Comparison of ENCODE assay signal across 18 cellular contexts in genomic region chr2:213237251-213237650, GRCh38. TPM values are rescaled to one million over a fixed set of nuclear protein-coding genes. Genes with fewer than 3 reads are reported as not detected.
DNase-seq lines count a peak whose midpoint lies in the region; ATAC-seq, FAIRE-seq and TF ChIP-seq lines count a peak whose summit lies in the region.
"Had no signal": no experiment of that assay in that cellular context is flagged by ENCODE, and none has a peak within 500 bp of the region (broad histone marks: within the 10 kb centered on the region; RNA-seq: fewer than 3 reads in every experiment).

No MANE protein-coding gene starts in this region.

- H3K9me3 Mint-ChIP-seq in CD4-positive, CD25-positive, alpha-beta regulatory T cell = no peaks in the 10 kb centered on the region
- H3K9me3 Mint-ChIP-seq in CD14-positive monocyte = no peaks in the 10 kb centered on the region
- H3K9me3 Mint-ChIP-seq: activated naive CD4-positive, alpha-beta T cell treated with anti-CD3 and anti-CD28 coated beads, Interleukin-2, amount 50 U/mL, for 72 hours had no signal

- DNase-seq in CD4-positive, CD25-positive, alpha-beta regulatory T cell = no peak
- DNase-seq in GM12864 (ENCODE audit: low read depth) (no peak), fibroblast of peridontal ligament (ENCODE audit: extremely low read depth) (peak; percentile 46), CD14-positive monocyte (ENCODE audit: low spot score) (no peak), right atrium auricular region (ENCODE audit: low spot score) (no peak), DMS 273 (lab: John Stamatoyannopoulos, UW; ENCODE audit: unreplicated experiment) (no peak), D721Med (ENCODE audit: insufficient read length, low spot score) (no peak)
- DNase-seq: BE2C, mucosa of descending colon, NCI-H1105, posterior cingulate gyrus had no signal

- peaks cover 4% of the 10 kb centered on the region for H3K36me3 Mint-ChIP-seq in CD4-positive, CD25-positive, alpha-beta regulatory T cell
- H3K36me3 Mint-ChIP-seq in CD14-positive monocyte = no peaks in the 10 kb centered on the region
- H3K36me3 Mint-ChIP-seq: activated naive CD4-positive, alpha-beta T cell treated with anti-CD3 and anti-CD28 coated beads, Interleukin-2, amount 50 U/mL, for 72 hours; IgD-negative memory B cell had no signal

- H3K27ac Mint-ChIP-seq in CD4-positive, CD25-positive, alpha-beta regulatory T cell = peak overlapping the region; percentile 95 to 100 (median 96)
- no peak overlapping the region for H3K27ac Mint-ChIP-seq in CD14-positive monocyte
- H3K27ac Mint-ChIP-seq: activated naive CD4-positive, alpha-beta T cell treated with anti-CD3 and anti-CD28 coated beads, Interleukin-2, amount 50 U/mL, for 72 hours; IgD-negative memory B cell had no signal

- H3K27me3 ChIP-seq in CD4-positive, CD25-positive, alpha-beta regulatory T cell (ENCODE audit: control insufficient read depth, insufficient read depth, low read length) = no peaks in the 10 kb centered on the region
- H3K27me3 ChIP-seq in right atrium auricular region = no peaks in the 10 kb centered on the region
- H3K27me3 ChIP-seq: BE2C had no signal

- no peaks in the 10 kb centered on the region for H3K27me3 Mint-ChIP-seq in CD4-positive, CD25-positive, alpha-beta regulatory T cell
- H3K27me3 Mint-ChIP-seq in CD14-positive monocyte (ENCODE audit: low read depth in 3 of 3) = peaks cover 0 to 2% (median 0%) of the 10 kb centered on the region in 3 donors

- H3K36me3 ChIP-seq in CD4-positive, CD25-positive, alpha-beta regulatory T cell (ENCODE audit: control insufficient read depth, insufficient read depth, low read length) = no peaks in the 10 kb centered on the region
- H3K36me3 ChIP-seq in right atrium auricular region = no peaks in the 10 kb centered on the region
- H3K36me3 ChIP-seq: BE2C had no signal

- H3K4me3 ChIP-seq in CD4-positive, CD25-positive, alpha-beta regulatory T cell (ENCODE audit: low read depth, low read length) = peak overlapping the region; percentile 96
- H3K4me3 ChIP-seq in GM12864 (ENCODE audit: low read depth, low read length) (peak overlapping the region; percentile 40; the same call in 1 of the 2 replicates), right atrium auricular region (no peak overlapping the region)
- H3K4me3 ChIP-seq: mucosa of descending colon, SK-N-MC had no signal

- TF ChIP-seq CTCF in GM12864 (IDR thresholded peaks at IDR 0.05; ENCODE audit: low read depth, low read length, missing control alignments) (no peak), CD14-positive monocyte (IDR thresholded peaks at IDR 0.05) (no peak), right atrium auricular region (IDR thresholded peaks at IDR 0.05) (no peak), D721Med (IDR thresholded peaks at IDR 0.05; ENCODE audit: insufficient read depth, missing control alignments) (no peak)

- H3K4me1 Mint-ChIP-seq in CD4-positive, CD25-positive, alpha-beta regulatory T cell = peaks cover 46 to 81% (median 66%) of the 10 kb centered on the region in 4 donors
- H3K4me1 Mint-ChIP-seq in CD14-positive monocyte = peaks cover 6% of the 10 kb centered on the region

- H3K4me1 ChIP-seq in CD4-positive, CD25-positive, alpha-beta regulatory T cell (ENCODE audit: control insufficient read depth, insufficient read depth, low read length, poor library complexity, severe bottlenecking) = peaks cover 75% of the 10 kb centered on the region
- H3K4me1 ChIP-seq in right atrium auricular region = peaks cover 0 to 15% of the 10 kb centered on the region in 2 donors

- H3K4me3 Mint-ChIP-seq in CD4-positive, CD25-positive, alpha-beta regulatory T cell = peak overlapping the region; percentile 86 to 96 (median 94)
- no peak overlapping the region for H3K4me3 Mint-ChIP-seq in CD14-positive monocyte
- H3K4me3 Mint-ChIP-seq: IgD-negative memory B cell had no signal

- H3K27ac ChIP-seq in CD4-positive, CD25-positive, alpha-beta regulatory T cell (ENCODE audit: insufficient read depth, low read length, poor library complexity, severe bottlenecking) = peak overlapping the region; percentile 88
- no peak overlapping the region for H3K27ac ChIP-seq in right atrium auricular region
- H3K27ac ChIP-seq: SK-N-MC, VCaP had no signal

- intact Hi-C loops in CD14-positive monocyte (cut with micrococcal nuclease) = no loop called here

- ATAC-seq in CD4-positive, CD25-positive, alpha-beta regulatory T cell (ENCODE audit: low read depth in 2 of 2) = no peak
- ATAC-seq in SK-N-SH treated with all-trans-retinoic acid at 6 μM for 48 hours = peak; percentile 51
- ATAC-seq: activated naive CD4-positive, alpha-beta T cell treated with anti-CD3 and anti-CD28 coated beads, Interleukin-2, amount 50 U/mL, for 72 hours; mucosa of descending colon had no signal

- no peaks in the 10 kb centered on the region for H3K9me3 ChIP-seq in CD4-positive, CD25-positive, alpha-beta regulatory T cell (ENCODE audit: control insufficient read depth in 2 of 2, low read length in 2 of 2)
- no peaks in the 10 kb centered on the region for H3K9me3 ChIP-seq in right atrium auricular region
- H3K9me3 ChIP-seq: BE2C, mucosa of descending colon had no signal

- no peak for FAIRE-seq in D721Med (lab: Jason Lieb, UNC)
- FAIRE-seq: H54, islet of Langerhans had no signal

TF ChIP-seq in SK-N-SH treated with all-trans-retinoic acid at 6 μM for 48 hours, 23 proteins besides CTCF, POLR2A, EP300 and RAD21 (continues in another document):
- TF ChIP-seq ZC3H10 (CRISPR knock-in tag; IDR thresholded peaks at IDR 0.05) (no peak), CREB5 (CRISPR knock-in tag; IDR thresholded peaks at IDR 0.05; ENCODE audit: low read depth) (no peak), TSHZ2 (CRISPR knock-in tag; IDR thresholded peaks at IDR 0.05) (no peak), RARB (CRISPR knock-in tag; IDR thresholded peaks at IDR 0.05) (no peak), SNAI2 (CRISPR knock-in tag; IDR thresholded peaks at IDR 0.05) (no peak), ISL1 (CRISPR knock-in tag; IDR thresholded peaks at IDR 0.05) (no peak; the same call in none of the 2 replicates), PPARA (CRISPR knock-in tag; IDR thresholded peaks at IDR 0.05; ENCODE audit: borderline replicate concordance) (no peak), BACH2 (CRISPR knock-in tag; IDR thresholded peaks at IDR 0.05; ENCODE audit: borderline replicate concordance) (no peak), TCF4 (CRISPR knock-in tag; IDR thresholded peaks at IDR 0.05; ENCODE audit: borderline replicate concordance) (no peak), ESRRG (CRISPR knock-in tag; IDR thresholded peaks at IDR 0.05) (no peak), POU6F1 (CRISPR knock-in tag; IDR thresholded peaks at IDR 0.05; ENCODE audit: borderline replicate concordance, low read depth) (no peak), TOX (CRISPR knock-in tag; IDR thresholded peaks at IDR 0.05; ENCODE audit: borderline replicate concordance) (no peak; the same call in 1 of the 2 replicates), OSR1 (CRISPR knock-in tag; IDR thresholded peaks at IDR 0.05) (no peak), ZNF70 (CRISPR knock-in tag; IDR thresholded peaks at IDR 0.05) (no peak), ZFP3 (CRISPR knock-in tag; IDR thresholded peaks at IDR 0.05) (no peak)

RNA-seq across cellular contexts. Expression of gene SPAG16, which starts 47.0 kb away (rescaled TPM):
- total RNA-seq in CD4-positive, CD25-positive, alpha-beta regulatory T cell = 7.7 TPM
- 10 to 100 TPM; 18.5 to 21.1 (median 19.5) TPM for polyA plus RNA-seq in CD4-positive, CD25-positive, alpha-beta regulatory T cell
- polyA plus RNA-seq in CD14-positive monocyte = under 1 TPM in 1 of 2 donors, not detected in 1; 0.30 TPM
- 10 to 100 TPM; 17.3 to 18.3 TPM for total RNA-seq in right atrium auricular region

Comparison
In these comparisons a context has a peak if more than half of its experiments do, and no peak if none do; other contexts are left out.
1. H3K4me3 ChIP-seq: peak in CD4-positive, CD25-positive, alpha-beta regulatory T cell (single experiment) and GM12864 (single experiment); none in right atrium auricular region (0 of 2).
2. H3K27ac Mint-ChIP-seq: peak in CD4-positive, CD25-positive, alpha-beta regulatory T cell (3 of 3); none in CD14-positive monocyte (0 of 7).
3. H3K4me3 Mint-ChIP-seq: peak in CD4-positive, CD25-positive, alpha-beta regulatory T cell (4 of 4); none in CD14-positive monocyte (0 of 2).